Comparison of ENCODE assay signal across 8 cellular contexts in genomic region chr1:247906504-247907047, GRCh38.
A peak's percentile ranks its signal among the peaks of the same experiment; 100 is the strongest.
DNase-seq lines count a peak whose midpoint lies in the region; ATAC-seq and TF ChIP-seq lines count a peak whose summit lies in the region.

No MANE protein-coding gene starts in this region.

- peak overlapping the region; percentile 82 to 90 for H3K4me3 Mint-ChIP-seq in effector memory CD8-positive, alpha-beta T cell

- H3K27ac Mint-ChIP-seq in effector memory CD8-positive, alpha-beta T cell = peak overlapping the region; percentile 79 to 96

- no peak for TF ChIP-seq CTCF in RWPE1 (conservative IDR thresholded peaks at IDR 0.05; ENCODE audit: low read depth)

- POLR2A ChIA-PET in RWPE1 (lab: Yijun Ruan, JAX; ENCODE audit: low non-redundant PET) = no interaction called here

- DNase-seq in activated CD4-positive, CD25-positive, alpha-beta regulatory T cell (lab: John Stamatoyannopoulos, UW) = no peak
- peak; percentile 81 for DNase-seq in RWPE1 (ENCODE audit: low spot score)
- DNase-seq in effector memory CD8-positive, alpha-beta T cell = no peak
- DNase-seq in stimulated activated CD4-positive, alpha-beta T cell treated with anti-CD3 and anti-CD28 coated beads, Interleukin-15, amount 100 ng/mL, for 24 hours = peak; percentile 20
- DNase-seq in activated effector memory CD4-positive, alpha-beta T cell treated with Interleukin-2 at 50 U/mL for 16 hours = no peak
- no peak for DNase-seq in DMS114 treated with DMSO at 0.1 percent for 48 hours (lab: John Stamatoyannopoulos, UW; ENCODE audit: unreplicated experiment)
- DNase-seq in DMS153 treated with DMSO at 0.1 percent for 48 hours (lab: John Stamatoyannopoulos, UW; ENCODE audit: unreplicated experiment) = no peak

- peaks cover 0 to 5% of the 10 kb centered on the region in 2 donors for H3K9me3 Mint-ChIP-seq in effector memory CD8-positive, alpha-beta T cell

- ATAC-seq in activated CD4-positive, CD25-positive, alpha-beta regulatory T cell treated with anti-CD3 and anti-CD28 coated beads, Interleukin-2, amount 50 U/mL, for 24 hours = peak; percentile 85 to 88
- ATAC-seq in effector memory CD8-positive, alpha-beta T cell (replicated peaks) = peak; percentile 35

- H3K27me3 Mint-ChIP-seq in effector memory CD8-positive, alpha-beta T cell = no peaks in the 10 kb centered on the region

- peaks cover 10 to 25% of the 10 kb centered on the region in 2 donors for H3K4me1 Mint-ChIP-seq in effector memory CD8-positive, alpha-beta T cell (ENCODE audit: low read depth in 2 of 2)

- CTCF ChIA-PET in RWPE1 (lab: Yijun Ruan, JAX) = interaction anchor here (1.2 kb wide), 1 partner anchor 30 kb away, joined by 5 read pairs; no protein-coding TSS in a partner anchor

- H3K27ac ChIP-seq in RWPE1 = peak overlapping the region; percentile 74

- peaks cover 2% of the 10 kb centered on the region for H3K36me3 Mint-ChIP-seq in effector memory CD8-positive, alpha-beta T cell (ENCODE audit: insufficient read depth)

Comparison
In these comparisons a context has a peak if more than half of its experiments do, and no peak if none do; other contexts are left out.
1. DNase-seq: peak in RWPE1 (single experiment) and stimulated activated CD4-positive, alpha-beta T cell treated with anti-CD3 and anti-CD28 coated beads, Interleukin-15, amount 100 ng/mL, for 24 hours (single experiment); none in activated CD4-positive, CD25-positive, alpha-beta regulatory T cell (0 of 4), effector memory CD8-positive, alpha-beta T cell (0 of 3), activated effector memory CD4-positive, alpha-beta T cell treated with Interleukin-2 at 50 U/mL for 16 hours (single experiment), DMS114 treated with DMSO at 0.1 percent for 48 hours (single experiment) and DMS153 treated with DMSO at 0.1 percent for 48 hours (single experiment).